23 cellular contexts compared by ENCODE assay signal in genomic region chr9:87180361-87180760, GRCh38.
A peak's percentile ranks its signal among the peaks of the same experiment; 100 is the strongest.
DNase-seq lines count a peak whose midpoint lies in the region; ATAC-seq, FAIRE-seq and TF ChIP-seq lines count a peak whose summit lies in the region.
"Had no signal": no experiment of that assay in that cellular context is flagged by ENCODE, and none has a peak within 500 bp of the region (broad histone marks: within the 10 kb centered on the region; RNA-seq: fewer than 3 reads in every experiment).

No MANE protein-coding gene starts in this region.

- no peaks in the 10 kb centered on the region for H3K4me1 ChIP-seq in hepatocyte (ENCODE audit: insufficient read depth)
- H3K4me1 ChIP-seq: A549 had no signal

- no peak for DNase-seq in HFFc6
- no peak for DNase-seq in SK-N-MC (ENCODE audit: low read depth, low spot score)
- DNase-seq in hepatocyte (ENCODE audit: low spot score), result no peak
- no peak for DNase-seq in progenitor cell of endocrine pancreas (ENCODE audit: low spot score, unreplicated experiment)
- no peak for DNase-seq in COR-L47 (lab: John Stamatoyannopoulos, UW)
- DNase-seq in AML-193 (lab: John Stamatoyannopoulos, UW), result no peak
- no peak for DNase-seq in GM19239 (ENCODE audit: insufficient read length, low spot score)
- DNase-seq: CD8-positive, alpha-beta T cell; DMS79 treated with DMSO at 0.1 percent for 48 hours; H9; IMR-90; NCI-H1417 treated with DMSO at 0.1 percent for 48 hours; NCI-H187 treated with DMSO at 0.1 percent for 48 hours; NCI-H2227 treated with DMSO at 0.1 percent for 48 hours; NCI-H510A treated with DMSO at 0.1 percent for 48 hours; NCI-H82; PC-3 had no signal

- no peak for FAIRE-seq in GM19239 (lab: Jason Lieb, UNC)
- FAIRE-seq: A549, HTR-8/SVneo had no signal

- H3K79me2 ChIP-seq in hepatocyte, result no peaks in the 10 kb centered on the region

- H3K4me3 Mint-ChIP-seq in HFFc6 (no peak overlapping the region), progenitor cell of endocrine pancreas (ENCODE audit: low read depth) (no peak overlapping the region)
- H3K4me3 Mint-ChIP-seq: CD8-positive, alpha-beta T cell; H9 had no signal

- WGBS in hepatocyte (ENCODE audit: low lambda C conversion rate, missing lambda C conversion rate), result 57% methylated on average over 5 of the region's 5 CpGs

- H3K36me3 Mint-ChIP-seq in HFFc6 (ENCODE audit: low read depth) (peaks cover 6% of the 10 kb centered on the region), progenitor cell of endocrine pancreas (ENCODE audit: insufficient read depth) (peaks cover 1% of the 10 kb centered on the region)
- H3K36me3 Mint-ChIP-seq: CD8-positive, alpha-beta T cell had no signal

- H3K9me3 Mint-ChIP-seq in HFFc6 (peaks cover 5% of the 10 kb centered on the region; the same call in 1 of the 2 replicates), progenitor cell of endocrine pancreas (ENCODE audit: low read depth) (peaks cover 4% of the 10 kb centered on the region)
- H3K9me3 Mint-ChIP-seq: H9 had no signal

- no peaks in the 10 kb centered on the region for H4K20me1 ChIP-seq in hepatocyte (ENCODE audit: insufficient read depth, poor library complexity, severe bottlenecking)
- H4K20me1 ChIP-seq: BLaER1 treated with 17β-estradiol and CSF1 and Interleukin-3, amounts not matched to agents 10 nM and 100 nM had no signal

- no peak for ATAC-seq in HG02588 (IDR thresholded peaks at IDR 0.05; ENCODE audit: unreplicated experiment)
- ATAC-seq: A549; CD8-positive, alpha-beta T cell; PC-3 had no signal

- H3K36me3 ChIP-seq in SK-N-MC (ENCODE audit: insufficient read depth, low read length) (no peaks in the 10 kb centered on the region), hepatocyte (replicated peaks; ENCODE audit: insufficient read depth, low read depth) (no peaks in the 10 kb centered on the region)
- H3K36me3 ChIP-seq: BLaER1 treated with 17β-estradiol and CSF1 and Interleukin-3, amounts not matched to agents 10 nM and 100 nM; SJSA1 had no signal

- peaks cover 33% of the 10 kb centered on the region for H3K4me1 Mint-ChIP-seq in HFFc6 (ENCODE audit: low read depth)
- H3K4me1 Mint-ChIP-seq in progenitor cell of endocrine pancreas (ENCODE audit: low read depth), result no peaks in the 10 kb centered on the region

- no peak for TF ChIP-seq CTCF in HFFc6 (IDR thresholded peaks at IDR 0.05)
- TF ChIP-seq CTCF in hepatocyte (IDR thresholded peaks at IDR 0.05; ENCODE audit: poor library complexity), result no peak
- TF ChIP-seq CTCF in progenitor cell of endocrine pancreas (IDR thresholded peaks at IDR 0.05; ENCODE audit: unreplicated experiment), result no peak

- no peak overlapping the region for H3K9ac ChIP-seq in SK-N-MC (ENCODE audit: insufficient read length)
- H3K9ac ChIP-seq: BLaER1 treated with 17β-estradiol and CSF1 and Interleukin-3, amounts not matched to agents 10 nM and 100 nM had no signal

- no peaks in the 10 kb centered on the region for H3K9me2 ChIP-seq in hepatocyte (replicated peaks; ENCODE audit: insufficient read depth)

- H3K27me3 ChIP-seq in hepatocyte, result no peaks in the 10 kb centered on the region
- H3K27me3 ChIP-seq: BLaER1 treated with 17β-estradiol and CSF1 and Interleukin-3, amounts not matched to agents 10 nM and 100 nM; SJSA1 had no signal

- no peak overlapping the region for H2AFZ ChIP-seq in hepatocyte

- no peak overlapping the region for H3K4me2 ChIP-seq in hepatocyte
- H3K4me2 ChIP-seq: A549; BLaER1 treated with 17β-estradiol and CSF1 and Interleukin-3, amounts not matched to agents 10 nM and 100 nM had no signal

- no peaks in the 10 kb centered on the region; the same call in 1 of the 2 replicates for H3K27me3 Mint-ChIP-seq in HFFc6 (ENCODE audit: insufficient read depth)
- H3K27me3 Mint-ChIP-seq in progenitor cell of endocrine pancreas, result peaks cover 3% of the 10 kb centered on the region

- H3K4me3 ChIP-seq in SK-N-MC (no peak overlapping the region), hepatocyte (no peak overlapping the region)
- H3K4me3 ChIP-seq: A549; BLaER1 treated with 17β-estradiol and CSF1 and Interleukin-3, amounts not matched to agents 10 nM and 100 nM; SJSA1 had no signal

- peak overlapping the region; percentile 67; the same call in 1 of the 2 replicates for H3K27ac ChIP-seq in SK-N-MC
- peak overlapping the region; percentile 54 for H3K27ac ChIP-seq in hepatocyte
- H3K27ac ChIP-seq: A549; BLaER1 treated with 17β-estradiol and CSF1 and Interleukin-3, amounts not matched to agents 10 nM and 100 nM; RWPE1; SJSA1 had no signal

- H3K27ac Mint-ChIP-seq in HFFc6 (peak overlapping the region; percentile 76; the same call in 1 of the 2 replicates), progenitor cell of endocrine pancreas (peak overlapping the region; percentile 54)
- H3K27ac Mint-ChIP-seq: CD8-positive, alpha-beta T cell; H9 had no signal

- H3K9me3 ChIP-seq in SK-N-MC (ENCODE audit: low read depth, low read length) (peaks cover 5% of the 10 kb centered on the region; the same call in 1 of the 2 replicates), hepatocyte (ENCODE audit: low read depth) (peaks cover 4% of the 10 kb centered on the region)
- H3K9me3 ChIP-seq: SJSA1 had no signal
